ENCODE assay signal across 1 cellular context in the genomic region with DNA sequence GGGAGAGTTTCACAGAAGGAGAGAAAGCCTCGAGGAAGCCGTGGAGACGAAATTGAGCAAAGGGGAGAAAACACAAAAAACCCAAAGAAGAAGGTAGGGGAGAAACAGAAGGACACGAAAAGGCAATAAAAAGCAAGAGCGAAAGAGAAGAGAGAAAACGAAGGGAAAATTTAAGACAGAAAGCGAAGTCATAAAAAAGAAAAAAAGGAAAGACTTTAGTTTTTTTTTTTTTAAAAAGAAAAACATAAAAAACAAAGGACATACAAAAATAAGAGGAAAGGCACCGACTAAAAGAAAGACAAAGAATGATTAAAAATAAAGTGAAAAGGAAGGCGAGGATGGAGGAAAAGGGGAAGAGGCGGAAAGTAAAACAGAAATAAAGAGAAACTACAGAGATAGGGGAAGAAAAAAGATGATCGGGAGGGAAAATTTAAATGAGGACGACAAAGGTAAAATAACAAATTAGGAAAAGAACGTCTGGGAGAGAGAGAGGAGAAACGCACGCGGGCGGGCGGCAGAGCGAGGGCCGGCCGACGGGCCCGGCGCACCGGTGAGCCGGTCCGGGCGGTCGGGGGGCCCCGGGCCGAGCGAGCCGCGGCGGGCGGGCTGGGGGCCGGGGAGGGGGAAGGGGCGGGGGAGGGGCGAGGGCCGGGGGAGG.
TF ChIP-seq lines count a peak whose summit lies in the region.

No MANE protein-coding gene starts in this region.

TF ChIP-seq in GM12891, 5 proteins besides CTCF, POLR2A, EP300 and RAD21 (continued from another document):
- TF ChIP-seq POU2F2 (IDR thresholded peaks at IDR 0.05; ENCODE audit: low read depth, low read length) (no peak), TAF1 (IDR thresholded peaks at IDR 0.05; ENCODE audit: low read depth, low read length) (no peak), POLR2AphosphoS5 (IDR thresholded peaks at IDR 0.05; ENCODE audit: low read depth, low read length) (no peak), SPI1 (IDR thresholded peaks at IDR 0.05; ENCODE audit: low read depth, low read length) (no peak)
